ENCODE assay signal across 1 cellular context in the genomic region with DNA sequence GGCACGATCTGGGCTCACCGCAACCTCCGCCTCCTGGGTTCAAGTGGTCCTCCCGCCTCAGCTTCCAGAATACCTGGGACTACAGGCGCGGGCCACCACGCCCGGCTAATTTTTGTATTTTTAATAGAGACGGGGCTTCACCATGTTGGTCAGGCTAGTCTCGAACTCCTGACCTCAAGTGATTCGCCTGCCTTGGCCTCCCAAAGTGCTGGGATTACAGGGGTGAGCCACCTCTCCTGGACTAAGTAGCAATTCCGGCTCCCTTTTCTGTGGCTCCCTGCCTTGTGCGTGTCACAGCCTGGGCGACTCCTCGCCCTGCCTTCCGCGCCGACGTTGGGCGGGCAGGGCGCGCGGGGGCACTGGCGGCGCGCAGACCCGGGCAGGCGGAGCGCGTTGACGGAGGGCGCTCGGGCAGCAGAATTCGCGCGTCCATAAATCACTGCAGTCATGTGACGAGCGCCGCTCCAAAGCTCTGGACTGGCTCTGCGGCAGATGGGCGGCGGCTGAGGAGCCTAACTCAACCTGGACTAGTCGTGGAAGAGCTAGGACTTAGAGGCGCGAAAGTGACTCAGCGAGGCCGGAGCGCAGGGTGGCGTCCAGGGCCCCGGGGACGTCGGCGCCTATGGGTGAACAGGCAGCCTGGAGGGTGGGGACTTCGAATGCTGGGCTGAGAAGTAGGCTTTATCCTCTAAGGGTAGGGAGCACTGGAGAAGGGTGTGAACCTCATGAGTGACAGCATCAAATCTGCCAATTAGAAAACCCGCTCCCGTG.
TF ChIP-seq lines count a peak whose summit lies in the region.

No MANE protein-coding gene starts in this region.

TF ChIP-seq in GM12878, 131 proteins besides CTCF, POLR2A, EP300 and RAD21:
- TF ChIP-seq, protein P1, sequence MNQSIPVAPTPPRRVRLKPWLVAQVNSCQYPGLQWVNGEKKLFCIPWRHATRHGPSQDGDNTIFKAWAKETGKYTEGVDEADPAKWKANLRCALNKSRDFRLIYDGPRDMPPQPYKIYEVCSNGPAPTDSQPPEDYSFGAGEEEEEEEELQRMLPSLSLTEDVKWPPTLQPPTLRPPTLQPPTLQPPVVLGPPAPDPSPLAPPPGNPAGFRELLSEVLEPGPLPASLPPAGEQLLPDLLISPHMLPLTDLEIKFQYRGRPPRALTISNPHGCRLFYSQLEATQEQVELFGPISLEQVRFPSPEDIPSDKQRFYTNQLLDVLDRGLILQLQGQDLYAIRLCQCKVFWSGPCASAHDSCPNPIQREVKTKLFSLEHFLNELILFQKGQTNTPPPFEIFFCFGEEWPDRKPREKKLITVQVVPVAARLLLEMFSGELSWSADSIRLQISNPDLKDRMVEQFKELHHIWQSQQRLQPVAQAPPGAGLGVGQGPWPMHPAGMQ (IDR thresholded peaks at IDR 0.05; ENCODE audit: borderline replicate concordance) = no peak
- TF ChIP-seq ZNF24 (IDR thresholded peaks at IDR 0.05) (no peak), MXI1 (IDR thresholded peaks at IDR 0.05; ENCODE audit: low read depth, low read length) (no peak)
- TF ChIP-seq, protein P2, sequence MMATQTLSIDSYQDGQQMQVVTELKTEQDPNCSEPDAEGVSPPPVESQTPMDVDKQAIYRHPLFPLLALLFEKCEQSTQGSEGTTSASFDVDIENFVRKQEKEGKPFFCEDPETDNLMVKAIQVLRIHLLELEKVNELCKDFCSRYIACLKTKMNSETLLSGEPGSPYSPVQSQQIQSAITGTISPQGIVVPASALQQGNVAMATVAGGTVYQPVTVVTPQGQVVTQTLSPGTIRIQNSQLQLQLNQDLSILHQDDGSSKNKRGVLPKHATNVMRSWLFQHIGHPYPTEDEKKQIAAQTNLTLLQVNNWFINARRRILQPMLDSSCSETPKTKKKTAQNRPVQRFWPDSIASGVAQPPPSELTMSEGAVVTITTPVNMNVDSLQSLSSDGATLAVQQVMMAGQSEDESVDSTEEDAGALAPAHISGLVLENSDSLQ (IDR thresholded peaks at IDR 0.05) = peak; percentile 52; the same call in 1 of the 2 replicates
